ENCODE assay signal across 1 cellular context in the genomic region with DNA sequence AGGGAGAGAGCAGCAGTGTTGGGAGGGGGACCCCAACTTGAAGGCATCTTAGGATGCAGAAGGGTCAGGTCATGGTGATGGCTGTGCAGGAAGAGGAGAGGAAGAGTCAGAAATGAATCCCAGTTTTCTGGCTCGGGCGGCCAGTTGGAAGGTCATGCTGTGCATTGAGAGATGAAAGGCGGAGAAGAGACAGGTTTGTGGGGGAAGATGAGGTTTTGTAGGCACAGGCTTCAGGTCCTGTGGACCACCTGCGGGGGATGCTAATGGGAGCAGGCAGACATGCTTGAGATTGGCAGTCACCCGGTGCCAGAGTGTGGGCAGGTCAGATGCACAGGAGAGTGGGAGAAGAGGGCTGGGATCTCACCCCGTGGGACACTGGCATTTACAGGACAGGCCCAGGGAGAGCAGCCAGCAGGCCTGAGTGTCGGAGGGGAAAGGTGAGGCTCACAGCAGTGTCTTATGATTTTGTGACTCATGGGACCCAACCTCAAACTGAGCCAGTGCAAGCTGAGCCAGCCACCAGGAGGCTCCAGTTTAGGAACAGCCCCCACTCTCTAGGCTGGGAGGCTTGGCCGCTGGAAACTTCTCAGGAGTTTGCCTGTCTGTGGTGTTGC.
TF ChIP-seq lines count a peak whose summit lies in the region.

No MANE protein-coding gene starts in this region.

TF ChIP-seq in A549, 52 proteins besides CTCF, POLR2A, EP300 and RAD21 (continued from another document):
- TF ChIP-seq, protein P1, sequence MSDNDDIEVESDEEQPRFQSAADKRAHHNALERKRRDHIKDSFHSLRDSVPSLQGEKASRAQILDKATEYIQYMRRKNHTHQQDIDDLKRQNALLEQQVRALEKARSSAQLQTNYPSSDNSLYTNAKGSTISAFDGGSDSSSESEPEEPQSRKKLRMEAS (IDR thresholded peaks at IDR 0.05): no peak
- no peak for TF ChIP-seq FOSL2 (IDR thresholded peaks at IDR 0.05)
- no peak for TF ChIP-seq FOSL2 (CRISPR knock-in tag; IDR thresholded peaks at IDR 0.05)
- no peak for TF ChIP-seq TFCP2L1 (CRISPR knock-in tag; IDR thresholded peaks at IDR 0.05)
- no peak for TF ChIP-seq ZFP36 (IDR thresholded peaks at IDR 0.05; ENCODE audit: borderline replicate concordance, partially characterized antibody)
- TF ChIP-seq ZC3H11A (IDR thresholded peaks at IDR 0.05): no peak
- TF ChIP-seq CHD2 (IDR thresholded peaks at IDR 0.05; ENCODE audit: low read length, partially characterized antibody): no peak
- TF ChIP-seq ESRRA (IDR thresholded peaks at IDR 0.05; ENCODE audit: borderline replicate concordance, low read length): no peak
- TF ChIP-seq MYC (IDR thresholded peaks at IDR 0.05; ENCODE audit: borderline replicate concordance, low read length): no peak
- TF ChIP-seq JUNB (IDR thresholded peaks at IDR 0.05): no peak
- TF ChIP-seq PHF8 (IDR thresholded peaks at IDR 0.05; ENCODE audit: borderline replicate concordance, low read depth): no peak
- TF ChIP-seq SMC3 (IDR thresholded peaks at IDR 0.05): no peak
- TF ChIP-seq EHF (CRISPR knock-in tag; IDR thresholded peaks at IDR 0.05): no peak
- no peak for TF ChIP-seq POLR2AphosphoS2 (conservative IDR thresholded peaks at IDR 0.05; ENCODE audit: low read length)
- TF ChIP-seq GATA3 (IDR thresholded peaks at IDR 0.05; ENCODE audit: borderline replicate concordance): no peak
- no peak for TF ChIP-seq BHLHE40 (IDR thresholded peaks at IDR 0.05; ENCODE audit: low read depth, low read length)
- TF ChIP-seq EHMT2 (IDR thresholded peaks at IDR 0.05; ENCODE audit: low read depth): no peak
- TF ChIP-seq CBX8 (IDR thresholded peaks at IDR 0.05): no peak
- TF ChIP-seq, protein P2, sequence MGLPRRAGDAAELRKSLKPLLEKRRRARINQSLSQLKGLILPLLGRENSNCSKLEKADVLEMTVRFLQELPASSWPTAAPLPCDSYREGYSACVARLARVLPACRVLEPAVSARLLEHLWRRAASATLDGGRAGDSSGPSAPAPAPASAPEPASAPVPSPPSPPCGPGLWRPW (IDR thresholded peaks at IDR 0.05): no peak
- TF ChIP-seq HDAC2 (IDR thresholded peaks at IDR 0.05): no peak
